In genomic region chr21:37717534-37717933, GRCh38 we compare ENCODE assay signal across 29 cellular contexts.
"Had no signal": no experiment of that assay in that cellular context is flagged by ENCODE, and none has a peak within 500 bp of the region (broad histone marks: within the 10 kb centered on the region; RNA-seq: fewer than 3 reads in every experiment).

No MANE protein-coding gene starts in this region.

- H3K4me1 ChIP-seq: ascending aorta, foreskin keratinocyte, lower lobe of right lung, sigmoid colon, upper lobe of left lung had no signal

- H3K4me2 ChIP-seq: smooth muscle cell had no signal

- H3K27ac ChIP-seq: ascending aorta, brain microvascular endothelial cell, foreskin keratinocyte, lower lobe of right lung, sigmoid colon, thoracic aorta, upper lobe of left lung had no signal

- H3K27me3 ChIP-seq: ascending aorta, brain microvascular endothelial cell, sigmoid colon, upper lobe of left lung had no signal

- DNase-seq: activated B cell treated with CpG ODN at 0.5 μM for 24 hours; activated CD4-positive, alpha-beta T cell treated with anti-CD3 and anti-CD28 coated beads for 36 hours; activated CD4-positive, alpha-beta T cell treated with anti-CD3 and anti-CD28 coated beads, Interleukin-2, amount 50 U/mL, for 4 hours; activated CD8-positive, alpha-beta memory T cell treated with anti-CD3 and anti-CD28 coated beads for 24 hours; activated CD8-positive, alpha-beta memory T cell treated with anti-CD3 and anti-CD28 coated beads, Interleukin-2, amount 50 U/mL, for 4 hours; activated T-cell treated with anti-CD3 and anti-CD28 coated beads, Interleukin-2, amount 50 U/mL, for 24 hours; brain microvascular endothelial cell; caudate nucleus; effector CD4-positive, alpha-beta T cell; erythroblast; foreskin keratinocyte; kidney; lower lobe of right lung; mesendoderm; mucosa of descending colon; nephron progenitor cell; posterior cingulate gyrus; sigmoid colon; stimulated activated CD4-positive, alpha-beta T cell treated with anti-CD3 and anti-CD28 coated beads, Interleukin-15, amount 100 ng/mL, for 24 hours; stimulated activated CD4-positive, alpha-beta T cell treated with anti-CD3 and anti-CD28 coated beads, Interleukin-2, amount 100 ng/mL, for 48 hours; stimulated activated CD8-positive, alpha-beta memory T cell treated with anti-CD3 and anti-CD28 coated beads, Interleukin-4, amount 100 ng/mL, for 48 hours; stimulated activated naive CD4-positive, alpha-beta T cell; upper lobe of left lung had no signal

- ATAC-seq: activated CD4-positive, alpha-beta T cell treated with anti-CD3 and anti-CD28 coated beads for 36 hours; activated naive CD4-positive, alpha-beta T cell treated with anti-CD3 and anti-CD28 coated beads, Interleukin-2, amount 50 U/mL, for 72 hours; activated T-helper 17 cell treated with anti-CD3 and anti-CD28 coated beads, Interleukin-2, amount 50 U/mL, for 72 hours; foreskin keratinocyte; left lobe of liver; lower lobe of right lung; mucosa of descending colon had no signal

- H3K4me3 ChIP-seq: ascending aorta, lower lobe of right lung, mucosa of descending colon, sigmoid colon, smooth muscle cell, thoracic aorta, upper lobe of left lung had no signal

- H3K36me3 ChIP-seq: ascending aorta, brain microvascular endothelial cell, lower lobe of right lung, sigmoid colon, thoracic aorta, upper lobe of left lung had no signal

- H3K9me3 ChIP-seq: ascending aorta, lower lobe of right lung, mucosa of descending colon, sigmoid colon, thoracic aorta, upper lobe of left lung had no signal
